24 cellular contexts compared by ENCODE assay signal in the genomic region with DNA sequence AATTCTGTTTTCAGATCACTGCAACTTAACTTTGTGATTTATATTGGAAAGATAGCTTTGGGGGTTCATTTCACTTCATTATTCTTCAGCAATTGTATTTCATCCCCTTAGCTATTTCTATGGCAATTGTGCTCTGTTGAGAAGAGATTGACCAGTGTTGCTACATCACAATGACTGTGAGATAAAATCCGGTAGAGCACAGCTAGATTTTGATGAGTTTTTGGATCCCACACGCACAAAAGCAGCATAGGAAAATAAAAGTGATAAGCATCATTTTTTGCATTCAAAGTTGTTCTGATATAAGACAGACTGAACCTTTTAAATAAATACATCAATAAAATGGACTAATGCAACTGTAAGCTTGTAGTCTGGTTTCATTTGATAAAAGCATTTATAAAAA.
"Had no signal": no experiment of that assay in that cellular context is flagged by ENCODE, and none has a peak within 500 bp of the region (broad histone marks: within the 10 kb centered on the region; RNA-seq: fewer than 3 reads in every experiment).

No MANE protein-coding gene starts in this region.

- H3K27ac ChIP-seq: colonic mucosa, coronary artery, dorsolateral prefrontal cortex, epithelial cell of prostate, esophagus muscularis mucosa, esophagus squamous epithelium, foreskin keratinocyte, gastrocnemius medialis, gastroesophageal sphincter, heart left ventricle, heart right ventricle had no signal

- DNase-seq: colonic mucosa; cortex of kidney; dermis blood vessel endothelial cell; dorsolateral prefrontal cortex; effector CD4-positive, alpha-beta T cell; effector CD8-positive, alpha-beta T cell; effector memory CD4-positive, alpha-beta T cell; effector memory CD8-positive, alpha-beta T cell; endodermal cell; erythroblast; esophagus squamous epithelium; foreskin fibroblast; foreskin keratinocyte; foreskin melanocyte; gastrocnemius medialis; glutamatergic neuron; head of caudate nucleus; heart left ventricle; heart right ventricle had no signal

- H3K4me1 ChIP-seq: colonic mucosa, esophagus muscularis mucosa, esophagus squamous epithelium, foreskin keratinocyte, gastrocnemius medialis, gastroesophageal sphincter, heart left ventricle, heart right ventricle had no signal

- H3K4me3 ChIP-seq: colonic mucosa, coronary artery, dorsolateral prefrontal cortex, esophagus muscularis mucosa, esophagus squamous epithelium, gastrocnemius medialis, gastroesophageal sphincter, heart left ventricle, heart right ventricle had no signal

- H3K27me3 ChIP-seq: colonic mucosa, dorsolateral prefrontal cortex, esophagus muscularis mucosa, esophagus squamous epithelium, foreskin keratinocyte, gastrocnemius medialis, gastroesophageal sphincter, heart right ventricle had no signal

- H3K9me3 ChIP-seq: colonic mucosa, esophagus muscularis mucosa, esophagus squamous epithelium, gastrocnemius medialis, gastroesophageal sphincter, heart left ventricle had no signal

- ATAC-seq: effector memory CD8-positive, alpha-beta T cell; esophagus mucosa; foreskin keratinocyte; gastrocnemius medialis; gastroesophageal sphincter; heart left ventricle; heart right ventricle had no signal

- H3K36me3 ChIP-seq: colonic mucosa, esophagus muscularis mucosa, esophagus squamous epithelium, gastrocnemius medialis, gastroesophageal sphincter, heart left ventricle, heart right ventricle had no signal
